Comparison of ENCODE assay signal across 8 cellular contexts in the genomic region with DNA sequence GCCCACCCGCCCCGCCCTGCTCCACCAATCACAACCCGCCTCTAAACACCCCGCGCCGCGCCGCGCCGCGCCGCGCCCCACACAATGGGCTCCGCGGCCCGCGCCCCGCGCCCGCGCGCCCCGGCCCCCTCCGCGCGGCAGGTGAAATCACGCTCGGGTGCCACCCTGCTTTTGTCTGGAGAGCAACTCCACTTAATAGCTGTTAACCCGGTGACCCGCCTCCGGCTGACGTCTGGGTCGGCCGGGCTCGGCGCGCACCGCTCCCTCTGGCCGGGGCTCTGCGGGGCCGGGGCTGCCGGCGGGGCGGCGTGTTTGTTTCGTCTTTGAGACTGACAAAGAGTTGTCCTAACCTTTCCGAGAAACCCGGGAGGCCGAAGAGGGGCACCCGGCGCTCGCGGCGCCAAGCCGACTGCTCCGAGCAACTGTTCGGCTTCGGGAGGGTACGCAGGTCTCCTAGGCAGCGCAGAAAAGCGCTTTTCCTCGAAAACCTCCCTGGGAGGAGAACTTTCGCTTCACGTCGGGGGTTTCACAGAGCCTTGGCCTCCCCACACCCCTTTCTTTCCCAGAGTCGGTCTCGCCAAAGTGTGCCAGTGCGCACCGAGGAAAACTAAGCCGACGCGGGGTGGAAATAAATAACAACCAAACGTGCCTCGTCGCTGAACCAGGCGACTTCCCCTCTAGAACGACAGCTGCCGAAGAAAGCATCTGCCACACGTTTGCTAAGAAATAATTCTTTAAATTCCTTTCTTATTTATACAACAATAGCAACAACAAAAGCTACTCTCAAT.
A peak's percentile ranks its signal among the peaks of the same experiment; 100 is the strongest.
DNase-seq lines count a peak whose midpoint lies in the region; ATAC-seq and TF ChIP-seq lines count a peak whose summit lies in the region.

No MANE protein-coding gene starts in this region.

- H3K4me3 ChIP-seq in foreskin fibroblast (ENCODE audit: low read depth in 1 of 2, low read length in 2 of 2) (peak overlapping the region; percentile 67 to 69), neural progenitor cell (peak overlapping the region; percentile 66), tibial nerve (peak overlapping the region; percentile 53 to 78 (median 73))

- TSS peak; percentile 68 for BruUV-seq in Calu3 (replicated peaks; lab: Mats Ljungman, UMichigan)

- H3K4me3 Mint-ChIP-seq in Calu3 (ENCODE audit: low read depth, unreplicated experiment) (no peak overlapping the region), neural progenitor cell (peak overlapping the region; percentile 92)

- WGBS in tibial nerve, 2 donors = 0 to 1% methylated on average over 42 to 48 of the region's 79 CpGs

- TF ChIP-seq EP300 in tibial nerve (IDR thresholded peaks at IDR 0.05) = peak in 1 of 2 donors; percentile 55

- TF ChIP-seq CTCF in Calu3 (IDR thresholded peaks at IDR 0.05; ENCODE audit: unreplicated experiment) = no peak
- TF ChIP-seq CTCF in foreskin fibroblast (IDR thresholded peaks at IDR 0.05; ENCODE audit: low read depth, low read length) = no peak
- TF ChIP-seq CTCF in neural progenitor cell (IDR thresholded peaks at IDR 0.05) = no peak
- no peak for TF ChIP-seq CTCF in tibial nerve (IDR thresholded peaks at IDR 0.05)

- H3K9me3 Mint-ChIP-seq in Calu3 (ENCODE audit: low read depth, unreplicated experiment) (no peaks in the 10 kb centered on the region), neural progenitor cell (no peaks in the 10 kb centered on the region)

- H3K27ac Mint-ChIP-seq in Calu3 (ENCODE audit: unreplicated experiment) (peak overlapping the region; percentile 78), neural progenitor cell (peak overlapping the region; percentile 85)

- H3K4me1 Mint-ChIP-seq in Calu3 (ENCODE audit: low read depth, unreplicated experiment) (peaks cover 34% of the 10 kb centered on the region), neural progenitor cell (peaks cover 61% of the 10 kb centered on the region)

- no peaks in the 10 kb centered on the region for H3K27me3 Mint-ChIP-seq in Calu3 (ENCODE audit: unreplicated experiment)
- H3K27me3 Mint-ChIP-seq in neural progenitor cell (ENCODE audit: insufficient read depth, low read depth) = peaks cover under 1% of the 10 kb centered on the region

- peak; percentile 39 for ATAC-seq in HG02642 (IDR thresholded peaks at IDR 0.05; ENCODE audit: poor library complexity, unreplicated experiment)

- H3K27me3 ChIP-seq in neural progenitor cell (peaks cover 4% of the 10 kb centered on the region), tibial nerve (no peaks in the 10 kb centered on the region)

- H4K20me1 ChIP-seq in neural progenitor cell (ENCODE audit: low read depth) = peaks cover 65% of the 10 kb centered on the region

- H2AFZ ChIP-seq in neural progenitor cell (replicated peaks) = peak overlapping the region; percentile 59

- no peak overlapping the region for H3K9ac ChIP-seq in neural progenitor cell

- H3K36me3 ChIP-seq in neural progenitor cell = no peaks in the 10 kb centered on the region
- H3K36me3 ChIP-seq in tibial nerve = no peaks in the 10 kb centered on the region

- peaks cover 36% of the 10 kb centered on the region for H3F3A ChIP-seq in neural progenitor cell (ENCODE audit: low read depth)

- TF ChIP-seq POLR2A in tibial nerve (IDR thresholded peaks at IDR 0.05) = no peak

- H3K27ac ChIP-seq in neural progenitor cell = peak overlapping the region; percentile 88
- peak overlapping the region; percentile 90 to 96 (median 94) for H3K27ac ChIP-seq in tibial nerve

- H3K4me1 ChIP-seq in neural progenitor cell (peaks cover 43% of the 10 kb centered on the region), tibial nerve (peaks cover 0 to 75% (median 36%) of the 10 kb centered on the region in 4 donors)

- intact Hi-C loops in Calu3 (cut with micrococcal nuclease; ENCODE audit: unreplicated experiment) = loop anchor here (5.0 to 10.0 kb wide), 2 partner anchors 38 to 350 kb away; no protein-coding TSS in a partner anchor

- H3K36me3 Mint-ChIP-seq in Calu3 (ENCODE audit: insufficient read depth, unreplicated experiment) (peaks cover 12% of the 10 kb centered on the region), neural progenitor cell (no peaks in the 10 kb centered on the region)

- CTCF ChIA-PET in Calu3 (lab: Charles Lee) = interaction anchor here (1.0 kb wide), 1 partner anchor 48 kb away, joined by 3 read pairs; no protein-coding TSS in a partner anchor

- DNase-seq in Calu3 = peak; percentile 55
- DNase-seq in OCI-M1 (lab: John Stamatoyannopoulos, UW) = peak; percentile 60
- peak; percentile 90 for DNase-seq in activated effector memory CD4-positive, alpha-beta T cell treated with anti-CD3 and anti-CD28 coated beads, Interleukin-2, amount 50 U/mL, for 16 hours
- peak in 1 of 2 donors; percentile 84 for DNase-seq in foreskin fibroblast
- DNase-seq in neural progenitor cell (ENCODE audit: low spot score) = peak; percentile 86
- DNase-seq in tibial nerve (ENCODE audit: low spot score in 2 of 2) = peak in 1 of 2 donors; percentile 39
- DNase-seq in NCI-H1930 (lab: John Stamatoyannopoulos, UW) = no peak

- H3K4me2 ChIP-seq in neural progenitor cell = peak overlapping the region; percentile 91

- no peaks in the 10 kb centered on the region for H3K9me3 ChIP-seq in neural progenitor cell (ENCODE audit: low read depth)
- no peaks in the 10 kb centered on the region for H3K9me3 ChIP-seq in tibial nerve

- peaks cover 44% of the 10 kb centered on the region for H3K79me2 ChIP-seq in neural progenitor cell (ENCODE audit: low read depth)

Comparison
In these comparisons a context has a peak if more than half of its experiments do, and no peak if none do; other contexts are left out.
1. DNase-seq: peak in Calu3 (single experiment), OCI-M1 (single experiment), activated effector memory CD4-positive, alpha-beta T cell treated with anti-CD3 and anti-CD28 coated beads, Interleukin-2, amount 50 U/mL, for 16 hours (single experiment) and neural progenitor cell (single experiment); none in NCI-H1930 (0 of 2).
2. Peak in every context shown above with its lines, with median percentiles within 50 percentile points of each other: H3K4me3 ChIP-seq.